In genomic region chr19:52599241-52599640, GRCh38 we compare ENCODE assay signal across 28 cellular contexts.
"Had no signal": no experiment of that assay in that cellular context is flagged by ENCODE, and none has a peak within 500 bp of the region (broad histone marks: within the 10 kb centered on the region; RNA-seq: fewer than 3 reads in every experiment).

No MANE protein-coding gene starts in this region.

- H3K4me3 ChIP-seq: SJCRH30, SK-N-MC had no signal

- H3K27ac ChIP-seq: brain microvascular endothelial cell, KMS-11, SJCRH30, SK-N-MC had no signal

- ATAC-seq: activated CD8-positive, alpha-beta memory T cell treated with anti-CD3 and anti-CD28 coated beads, Interleukin-2, amount 10 ng/mL, durations not matched to agents 7 days and 5 days; activated naive CD8-positive, alpha-beta T cell treated with anti-CD3 and anti-CD28 coated beads, Interleukin-2, amount 50 U/mL, for 24 hours; Panc1 had no signal

- H3K4me3 Mint-ChIP-seq: activated B cell treated with CpG ODN at 0.5 μM for 24 hours; activated CD8-positive, alpha-beta memory T cell treated with anti-CD3 and anti-CD28 coated beads, Interleukin-2, amount 10 ng/mL, durations not matched to agents 7 days and 5 days; activated naive CD4-positive, alpha-beta T cell treated with anti-CD3 and anti-CD28 coated beads, Interleukin-2, amount 10 ng/mL, durations not matched to agents 7 days and 5 days; activated naive CD8-positive, alpha-beta T cell treated with anti-CD3 and anti-CD28 coated beads, Interleukin-2, amount 50 U/mL, for 24 hours had no signal

- H3K27ac Mint-ChIP-seq: activated B cell treated with CpG ODN at 0.5 μM for 24 hours; activated CD4-positive, alpha-beta memory T cell treated with anti-CD3 and anti-CD28 coated beads, Interleukin-2, amount 10 ng/mL, durations not matched to agents 7 days and 5 days; activated CD8-positive, alpha-beta memory T cell treated with anti-CD3 and anti-CD28 coated beads, Interleukin-2, amount 10 ng/mL, durations not matched to agents 7 days and 5 days; activated naive CD4-positive, alpha-beta T cell treated with anti-CD3 and anti-CD28 coated beads, Interleukin-2, amount 10 ng/mL, durations not matched to agents 7 days and 5 days; activated naive CD8-positive, alpha-beta T cell; activated naive CD8-positive, alpha-beta T cell treated with anti-CD3 and anti-CD28 coated beads, Interleukin-2, amount 50 U/mL, for 24 hours had no signal

- H3K36me3 ChIP-seq: brain microvascular endothelial cell had no signal

- H3K9ac ChIP-seq: KMS-11 had no signal

- H3K4me2 ChIP-seq: KMS-11 had no signal

- H3K4me1 ChIP-seq: SJCRH30 had no signal

- H3K27me3 Mint-ChIP-seq: activated B cell treated with CpG ODN at 0.5 μM for 24 hours; activated CD4-positive, alpha-beta memory T cell treated with anti-CD3 and anti-CD28 coated beads, Interleukin-2, amount 10 ng/mL, durations not matched to agents 7 days and 5 days; activated CD8-positive, alpha-beta memory T cell treated with anti-CD3 and anti-CD28 coated beads, Interleukin-2, amount 10 ng/mL, durations not matched to agents 7 days and 5 days; activated naive CD4-positive, alpha-beta T cell treated with anti-CD3 and anti-CD28 coated beads, Interleukin-2, amount 10 ng/mL, durations not matched to agents 7 days and 5 days; activated naive CD8-positive, alpha-beta T cell; activated naive CD8-positive, alpha-beta T cell treated with anti-CD3 and anti-CD28 coated beads, Interleukin-2, amount 50 U/mL, for 24 hours had no signal

- DNase-seq: activated B cell treated with CpG ODN at 0.5 μM for 24 hours; activated CD4-positive, alpha-beta memory T cell treated with anti-CD3 and anti-CD28 coated beads, Interleukin-2, amount 10 ng/mL, durations not matched to agents 7 days and 5 days; activated CD4-positive, alpha-beta T cell treated with anti-CD3 and anti-CD28 coated beads for 4 hours; activated CD4-positive, alpha-beta T cell treated with anti-CD3 and anti-CD28 coated beads, Interleukin-2, amount 50 U/mL, for 1 hour; activated CD4-positive, CD25-positive, alpha-beta regulatory T cell treated with anti-CD3 and anti-CD28 coated beads, Interleukin-2, amount 50 U/mL, for 72 hours; activated CD8-positive, alpha-beta memory T cell treated with anti-CD3 and anti-CD28 coated beads for 24 hours; activated CD8-positive, alpha-beta memory T cell treated with anti-CD3 and anti-CD28 coated beads, Interleukin-2, amount 10 ng/mL, durations not matched to agents 7 days and 5 days; activated CD8-positive, alpha-beta memory T cell treated with anti-CD3 and anti-CD28 coated beads, Interleukin-2, amount 50 U/mL, for 48 hours; activated effector memory CD4-positive, alpha-beta T cell treated with Interleukin-2 at 50 U/mL for 16 hours; activated naive CD4-positive, alpha-beta T cell treated with anti-CD3 and anti-CD28 coated beads, Interleukin-2, amount 10 ng/mL, durations not matched to agents 7 days and 5 days; activated naive CD8-positive, alpha-beta T cell treated with anti-CD3 and anti-CD28 coated beads, Interleukin-2, amount 50 U/mL, for 24 hours; activated T-cell treated with anti-CD3 and anti-CD28 coated beads, Interleukin-2, amount 50 U/mL, for 48 hours; anterior cingulate cortex; brain microvascular endothelial cell; MM.1S; MV-4-11; NCI-H1092; NCI-H1436 treated with DMSO at 0.1 percent for 48 hours; NCI-H1694 treated with DMSO at 0.1 percent for 48 hours; NCI-H2029; NCI-H345; NCI-H524 treated with DMSO at 0.1 percent for 48 hours; SHP77; SJCRH30 had no signal

- H3K27me3 ChIP-seq: brain microvascular endothelial cell, SJCRH30 had no signal
